ENCODE assay signal across 10 cellular contexts in the genomic region with DNA sequence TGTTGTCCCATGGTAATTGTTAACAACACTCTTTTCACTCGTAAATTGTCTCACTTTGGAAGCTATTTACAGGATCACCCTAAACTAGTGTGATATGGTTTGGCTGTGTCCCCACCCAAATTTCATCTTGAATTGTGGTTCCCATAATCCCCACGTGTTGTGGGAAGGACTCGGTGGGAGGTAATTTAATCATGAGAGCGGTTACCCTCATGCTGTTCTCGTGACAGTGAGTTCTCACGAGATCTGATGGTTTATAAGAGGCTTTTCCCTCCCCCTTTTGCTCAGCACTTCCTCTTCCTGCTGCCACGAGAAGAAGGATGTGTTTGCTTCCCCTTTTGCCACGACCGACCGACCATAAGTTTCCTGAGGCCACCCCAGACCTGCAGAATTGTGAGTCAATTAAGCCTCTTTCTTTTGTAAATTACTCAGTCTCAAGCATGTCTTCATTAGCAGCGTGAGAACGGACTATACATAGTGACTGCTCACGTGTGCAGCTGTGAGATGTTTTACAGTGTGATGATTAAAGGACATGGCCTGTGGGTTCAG. TPM values are rescaled to one million over a fixed set of nuclear protein-coding genes. Genes with fewer than 3 reads are reported as not detected.
DNase-seq lines count a peak whose midpoint lies in the region; ATAC-seq, FAIRE-seq and TF ChIP-seq lines count a peak whose summit lies in the region.
"Had no signal": no experiment of that assay in that cellular context is flagged by ENCODE, and none has a peak within 500 bp of the region (broad histone marks: within the 10 kb centered on the region; RNA-seq: fewer than 3 reads in every experiment).

No MANE protein-coding gene starts in this region.

- no peak for TF ChIP-seq CTCF in breast epithelium (IDR thresholded peaks at IDR 0.05)
- TF ChIP-seq CTCF in MCF 10A (IDR thresholded peaks at IDR 0.05; ENCODE audit: unreplicated experiment): no peak
- TF ChIP-seq CTCF in endothelial cell of umbilical vein (IDR thresholded peaks at IDR 0.05; ENCODE audit: extremely low read depth in 1 of 2, insufficient read depth in 1 of 2, low read depth in 1 of 2, low read length in 2 of 2): no peak

- no peaks in the 10 kb centered on the region for H3K9me1 ChIP-seq in endothelial cell of umbilical vein (replicated peaks; ENCODE audit: control insufficient read depth, extremely low read depth, insufficient read depth, low read length)

- H3K36me3 Mint-ChIP-seq in MCF 10A (ENCODE audit: insufficient read depth, unreplicated experiment): no peaks in the 10 kb centered on the region

- H3K27ac ChIP-seq in breast epithelium (no peak overlapping the region), SJCRH30 (no peak overlapping the region), endothelial cell of umbilical vein (ENCODE audit: insufficient read depth, low read depth, low read length) (no peak overlapping the region)
- H3K27ac ChIP-seq: C4-2B had no signal

- POLR2A ChIA-PET in MCF 10A (lab: Yijun Ruan, JAX) (no interaction called here), endothelial cell of umbilical vein (lab: Charles Lee) (no interaction called here)

- ATAC-seq in stimulated activated naive CD8-positive, alpha-beta T cell treated with anti-CD3 and anti-CD28 coated beads, Interleukin-15, Interleukin-2, amounts not matched to agents 100 U/mL and 50 U/mL, for 24 hours: no peak
- ATAC-seq in HG03095 (IDR thresholded peaks at IDR 0.05; ENCODE audit: unreplicated experiment): no peak
- no peak for ATAC-seq in HG03378 (IDR thresholded peaks at IDR 0.05; ENCODE audit: unreplicated experiment)

- no peaks in the 10 kb centered on the region for H3K79me2 ChIP-seq in endothelial cell of umbilical vein (ENCODE audit: control insufficient read depth, insufficient read depth, low read length)

- FAIRE-seq in endothelial cell of umbilical vein (lab: Jason Lieb, UNC): no peak

- H3K4me3 Mint-ChIP-seq in MCF 10A (ENCODE audit: unreplicated experiment): no peak overlapping the region

- intact Hi-C loops in breast epithelium (cut with DNase I; ENCODE audit: low total_unique reads): no loop called here
- intact Hi-C loops in MCF 10A (cut with micrococcal nuclease): no loop called here
- intact Hi-C loops in endothelial cell of umbilical vein (cut with micrococcal nuclease): no loop called here

- TF ChIP-seq POLR2A in breast epithelium (IDR thresholded peaks at IDR 0.05) (no peak), endothelial cell of umbilical vein (IDR thresholded peaks at IDR 0.05; ENCODE audit: low read depth, low read length) (no peak)

- H3K9me3 ChIP-seq in breast epithelium (no peaks in the 10 kb centered on the region), SJCRH30 (replicated peaks) (0 out of 2 replicates have a peak, but pooled peaks cover 4% of the 10 kb centered on the region), endothelial cell of umbilical vein (replicated peaks; ENCODE audit: control insufficient read depth, insufficient read depth, low read length) (no peaks in the 10 kb centered on the region)

- H3K36me3 ChIP-seq in breast epithelium: no peaks in the 10 kb centered on the region
- no peaks in the 10 kb centered on the region for H3K36me3 ChIP-seq in SJCRH30
- no peaks in the 10 kb centered on the region for H3K36me3 ChIP-seq in endothelial cell of umbilical vein (ENCODE audit: control insufficient read depth in 2 of 2, extremely low read depth in 1 of 2, insufficient read depth in 2 of 2, low read length in 2 of 2)

- H3K9me3 Mint-ChIP-seq in MCF 10A (ENCODE audit: unreplicated experiment): no peaks in the 10 kb centered on the region

- no peak overlapping the region for H3K27ac Mint-ChIP-seq in MCF 10A (ENCODE audit: low read depth, unreplicated experiment)

- no peaks in the 10 kb centered on the region for H4K20me1 ChIP-seq in endothelial cell of umbilical vein (replicated peaks; ENCODE audit: control insufficient read depth, extremely low read depth, insufficient read depth, low read length)

- H3K27me3 ChIP-seq in breast epithelium (no peaks in the 10 kb centered on the region), SJCRH30 (no peaks in the 10 kb centered on the region), endothelial cell of umbilical vein (ENCODE audit: control insufficient read depth in 2 of 2, insufficient read depth in 2 of 2, low read length in 2 of 2) (no peaks in the 10 kb centered on the region)

- DNase-seq in breast epithelium (ENCODE audit: low spot score in 2 of 2) (no peak), MCF 10A (ENCODE audit: unreplicated experiment) (no peak), SJCRH30 (peak; percentile 35 to 59), endothelial cell of umbilical vein (ENCODE audit: low read depth, low spot score) (peak; percentile 15), NCI-H1436 (lab: John Stamatoyannopoulos, UW) (no peak)
- peak; percentile 9 for DNase-seq in stimulated activated naive CD8-positive, alpha-beta T cell treated with anti-CD3 and anti-CD28 coated beads, Interleukin-15, Interleukin-2, amounts not matched to agents 100 U/mL and 50 U/mL, for 24 hours

- peaks cover 7% of the 10 kb centered on the region for H3K4me1 Mint-ChIP-seq in MCF 10A (ENCODE audit: insufficient read depth, unreplicated experiment)

- BruUV-seq in MCF 10A (replicated peaks; lab: Mats Ljungman, UMichigan): no TSS peak
- no TSS peak for BruUV-seq in endothelial cell of umbilical vein (replicated peaks; lab: Mats Ljungman, UMichigan)

- H3K4me2 ChIP-seq in endothelial cell of umbilical vein (ENCODE audit: insufficient read depth, low read length): peak overlapping the region; percentile 39

- H3K4me1 ChIP-seq in breast epithelium: no peaks in the 10 kb centered on the region
- no peaks in the 10 kb centered on the region for H3K4me1 ChIP-seq in SJCRH30
- no peaks in the 10 kb centered on the region for H3K4me1 ChIP-seq in endothelial cell of umbilical vein (ENCODE audit: control insufficient read depth, extremely low read depth, insufficient read depth, low read length)

- CTCF ChIA-PET in MCF 10A (lab: Yijun Ruan, JAX): no interaction called here
- CTCF ChIA-PET in endothelial cell of umbilical vein (lab: Charles Lee): no interaction called here

- dilution Hi-C loops in endothelial cell of umbilical vein (cut with MboI; ENCODE audit: extremely low pct_ligation_motif_present, low sequenced_read_pairs): no loop called here

- H3K4me3 ChIP-seq in breast epithelium (peak overlapping the region in 2 of 3 donors; percentile 3 to 19), SJCRH30 (peak overlapping the region; percentile 43), endothelial cell of umbilical vein (replicated peaks in 1 of 3; ENCODE audit: insufficient read depth in 1 of 3, low read depth in 1 of 3, low read length in 3 of 3) (peak overlapping the region in 1 of 3 experiments; percentile 20)

- H2AFZ ChIP-seq in endothelial cell of umbilical vein (ENCODE audit: low read depth, low read length): peak overlapping the region; percentile 73

- H3K27me3 Mint-ChIP-seq in MCF 10A (ENCODE audit: insufficient read depth, unreplicated experiment): no peaks in the 10 kb centered on the region

- H3K9ac ChIP-seq in endothelial cell of umbilical vein (replicated peaks; ENCODE audit: extremely low read depth, insufficient read depth, low read length): no peak overlapping the region

TF ChIP-seq in endothelial cell of umbilical vein, 7 proteins besides CTCF, POLR2A, EP300 and RAD21:
- TF ChIP-seq POLR2AphosphoS5 (IDR thresholded peaks at IDR 0.05; ENCODE audit: insufficient read depth, low read depth, low read length): no peak
- no peak for TF ChIP-seq JUN (IDR thresholded peaks at IDR 0.05; ENCODE audit: borderline replicate concordance, insufficient read depth, insufficient read length, low read depth)
- TF ChIP-seq MYC (IDR thresholded peaks at IDR 0.05; ENCODE audit: low read depth, low read length): no peak
- no peak for TF ChIP-seq EZH2 (IDR thresholded peaks at IDR 0.05; ENCODE audit: borderline replicate concordance, low read depth, low read length, severe bottlenecking)
- TF ChIP-seq FOS (IDR thresholded peaks at IDR 0.05; ENCODE audit: borderline replicate concordance, insufficient read depth, low read length): no peak
- TF ChIP-seq GATA2 (IDR thresholded peaks at IDR 0.05; ENCODE audit: insufficient read depth, insufficient read length, low read depth, low read length): no peak
- TF ChIP-seq, protein P1, sequence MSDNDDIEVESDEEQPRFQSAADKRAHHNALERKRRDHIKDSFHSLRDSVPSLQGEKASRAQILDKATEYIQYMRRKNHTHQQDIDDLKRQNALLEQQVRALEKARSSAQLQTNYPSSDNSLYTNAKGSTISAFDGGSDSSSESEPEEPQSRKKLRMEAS (IDR thresholded peaks at IDR 0.05; ENCODE audit: insufficient read depth, insufficient read length): no peak
TF ChIP-seq in endothelial cell of umbilical vein: peak in this region for 0.

RNA-seq across cellular contexts. Expression of a gene that starts 34.4 kb away (rescaled TPM):
- total RNA-seq in breast epithelium: under 1 TPM in 2 of 3 donors, not detected in 1; under 0.01 to 0.59 TPM
- total RNA-seq in MCF 10A (2022): not detected in 2 replicates
- 0.05 TPM in 1 of 2 replicates, not detected in the other for total RNA-seq in SJCRH30 (2014; rRNA removed; shearing (Covaris generic))
- total RNA-seq in endothelial cell of umbilical vein: not detected in 2 replicates
- not detected in 2 replicates for polyA plus RNA-seq in endothelial cell of umbilical vein
- polyA plus RNA-seq in endothelial cell of umbilical vein (2011; cell fraction: cytosol; rRNA removed): 0.01 TPM in 1 of 2 replicates, not detected in the other
- not detected in 2 replicates for polyA plus RNA-seq in endothelial cell of umbilical vein (2011; cell fraction: nucleus; rRNA removed)
- polyA plus RNA-seq in endothelial cell of umbilical vein (2012): 0.49 TPM in 1 of 2 replicates, not detected in the other
- polyA minus RNA-seq in endothelial cell of umbilical vein: 0.02 and 0.04 TPM in 2 replicates
- polyA minus RNA-seq in endothelial cell of umbilical vein (2011; cell fraction: cytosol; rRNA and poly(A)+ RNA removed): not detected
- not detected in 2 replicates for polyA minus RNA-seq in endothelial cell of umbilical vein (2011; cell fraction: nucleus; rRNA and poly(A)+ RNA removed)
- total RNA-seq: mononuclear cell had no signal

RNA-seq across cellular contexts. Expression of a gene that starts 42.3 kb away (rescaled TPM):
- total RNA-seq in breast epithelium: 10 to 100 TPM; 49.2 to 99.4 (median 97.5) TPM
- total RNA-seq in MCF 10A (2022): 30.1 and 37.8 TPM in 2 replicates
- total RNA-seq in SJCRH30 (2014; rRNA removed; shearing (Covaris generic)): 5.5 and 6.8 TPM in 2 replicates
- 19.4 and 20.4 TPM in 2 replicates for total RNA-seq in endothelial cell of umbilical vein
- 29.4 and 37.5 TPM in 2 replicates for polyA plus RNA-seq in endothelial cell of umbilical vein
- polyA plus RNA-seq in endothelial cell of umbilical vein (2011; cell fraction: cytosol; rRNA removed): 19.8 and 19.9 TPM in 2 replicates
- polyA plus RNA-seq in endothelial cell of umbilical vein (2011; cell fraction: nucleus; rRNA removed): 5.8 and 8.4 TPM in 2 replicates
- polyA plus RNA-seq in endothelial cell of umbilical vein (2012): 34.4 and 48.5 TPM in 2 replicates
- 44.5 and 52.5 TPM in 2 replicates for polyA minus RNA-seq in endothelial cell of umbilical vein
- polyA minus RNA-seq in endothelial cell of umbilical vein (2011; cell fraction: cytosol; rRNA and poly(A)+ RNA removed): 7.2 TPM
- polyA minus RNA-seq in endothelial cell of umbilical vein (2011; cell fraction: nucleus; rRNA and poly(A)+ RNA removed): 5.2 and 5.6 TPM in 2 replicates

Comparison
In these comparisons a context has a peak if more than half of its experiments do, and no peak if none do; other contexts are left out.
1. DNase-seq: peak in SJCRH30 (2 of 2), endothelial cell of umbilical vein (single experiment) and stimulated activated naive CD8-positive, alpha-beta T cell treated with anti-CD3 and anti-CD28 coated beads, Interleukin-15, Interleukin-2, amounts not matched to agents 100 U/mL and 50 U/mL, for 24 hours (single experiment); none in breast epithelium (0 of 2), MCF 10A (single experiment) and NCI-H1436 (single experiment).